8 cellular contexts compared by ENCODE assay signal in genomic region chr1:206809504-206810084, GRCh38. TPM values are rescaled to one million over a fixed set of nuclear protein-coding genes. Genes with fewer than 3 reads are reported as not detected.
A peak's percentile ranks its signal among the peaks of the same experiment; 100 is the strongest.
DNase-seq lines count a peak whose midpoint lies in the region; ATAC-seq lines count a peak whose summit lies in the region.

No MANE protein-coding gene starts in this region.

- peaks cover 2% of the 10 kb centered on the region for H3K27me3 Mint-ChIP-seq in activated CD8-positive, alpha-beta memory T cell treated with anti-CD3 and anti-CD28 coated beads, Interleukin-2, amount 10 ng/mL, durations not matched to agents 7 days and 5 days

- peak; percentile 56 for ATAC-seq in activated CD8-positive, alpha-beta memory T cell treated with anti-CD3 and anti-CD28 coated beads, Interleukin-2, amount 10 ng/mL, durations not matched to agents 7 days and 5 days
- ATAC-seq in HG03095 (IDR thresholded peaks at IDR 0.05; ENCODE audit: unreplicated experiment) (no peak), GM21576 (IDR thresholded peaks at IDR 0.05; ENCODE audit: unreplicated experiment) (no peak)

- no peak overlapping the region for H3K27ac ChIP-seq in mesenchymal stem cell (ENCODE audit: low read length, poor library complexity, severe bottlenecking)

- CTCF ChIA-PET in activated CD8-positive, alpha-beta memory T cell treated with anti-CD3 and anti-CD28 coated beads, Interleukin-2, amount 10 ng/mL, durations not matched to agents 7 days and 5 days (lab: Charles Lee) = interaction anchor here (0.6 to 15.8 kb wide), 48 partner anchors 9 to 198 kb away, joined by 3 to 488 read pairs (median 5); partner anchors contain the start of genes DYRK3, EIF2D, FCMR and IL10

- no peak overlapping the region for H3K4me3 ChIP-seq in mesenchymal stem cell (ENCODE audit: insufficient read depth in 1 of 2, low read depth in 1 of 2, low read length in 2 of 2)

- H4K8ac ChIP-seq in mesenchymal stem cell (ENCODE audit: low read length) = no peak overlapping the region

- no peak overlapping the region for H3K27ac Mint-ChIP-seq in activated CD8-positive, alpha-beta memory T cell treated with anti-CD3 and anti-CD28 coated beads, Interleukin-2, amount 10 ng/mL, durations not matched to agents 7 days and 5 days

- H3K9me3 ChIP-seq in mesenchymal stem cell (ENCODE audit: control insufficient read depth, low read length) = peaks cover 4% of the 10 kb centered on the region

- no peak overlapping the region for H3K4ac ChIP-seq in mesenchymal stem cell (ENCODE audit: low read depth in 1 of 2, low read length in 2 of 2)

- no peak overlapping the region for H3K14ac ChIP-seq in mesenchymal stem cell (ENCODE audit: low read length in 2 of 2)

- H3K27me3 ChIP-seq in mesenchymal stem cell (ENCODE audit: control insufficient read depth in 1 of 2, insufficient read depth in 1 of 2, low read length in 2 of 2) = peaks cover 10 to 20% of the 10 kb centered on the region in 2 experiments

- no peak overlapping the region for H3K9ac ChIP-seq in mesenchymal stem cell (ENCODE audit: low read length)

- no peaks in the 10 kb centered on the region for H3K36me3 ChIP-seq in mesenchymal stem cell (ENCODE audit: control insufficient read depth in 1 of 2, insufficient read depth in 2 of 2, low read depth in 1 of 2, low read length in 2 of 2)

- peaks cover 14% of the 10 kb centered on the region for H3K9me3 Mint-ChIP-seq in activated CD8-positive, alpha-beta memory T cell treated with anti-CD3 and anti-CD28 coated beads, Interleukin-2, amount 10 ng/mL, durations not matched to agents 7 days and 5 days (ENCODE audit: low read depth)

- no peak overlapping the region for H2BK120ac ChIP-seq in mesenchymal stem cell (ENCODE audit: low read depth, low read length)

- no peak overlapping the region for H3K23ac ChIP-seq in mesenchymal stem cell (ENCODE audit: low read length in 2 of 2)

- H3K4me1 ChIP-seq in mesenchymal stem cell (ENCODE audit: control insufficient read depth, insufficient read depth, low read depth, low read length) = no peaks in the 10 kb centered on the region

- no peak overlapping the region for H2AK5ac ChIP-seq in mesenchymal stem cell (ENCODE audit: low read length, severe bottlenecking)

- whole genome bisulfite sequencing in mesenchymal stem cell = 66% methylated on average over 2 of the region's 4 CpGs

- peaks cover 22% of the 10 kb centered on the region for H3K36me3 Mint-ChIP-seq in activated CD8-positive, alpha-beta memory T cell treated with anti-CD3 and anti-CD28 coated beads, Interleukin-2, amount 10 ng/mL, durations not matched to agents 7 days and 5 days

- no peak overlapping the region for H3K18ac ChIP-seq in mesenchymal stem cell (ENCODE audit: low read depth in 1 of 2, low read length in 2 of 2)

- H2BK5ac ChIP-seq in mesenchymal stem cell (ENCODE audit: low read depth, low read length, poor library complexity, severe bottlenecking) = no peak overlapping the region

- no peak overlapping the region for H3K4me3 Mint-ChIP-seq in activated CD8-positive, alpha-beta memory T cell treated with anti-CD3 and anti-CD28 coated beads, Interleukin-2, amount 10 ng/mL, durations not matched to agents 7 days and 5 days

- H2BK15ac ChIP-seq in mesenchymal stem cell (ENCODE audit: low read depth, poor library complexity, severe bottlenecking) = no peak overlapping the region

- peaks cover 49% of the 10 kb centered on the region for H3K4me1 Mint-ChIP-seq in activated CD8-positive, alpha-beta memory T cell treated with anti-CD3 and anti-CD28 coated beads, Interleukin-2, amount 10 ng/mL, durations not matched to agents 7 days and 5 days

- H4K91ac ChIP-seq in mesenchymal stem cell (ENCODE audit: low read length) = no peak overlapping the region

- H2BK12ac ChIP-seq in mesenchymal stem cell (ENCODE audit: low read length in 2 of 2) = no peak overlapping the region

- peak; percentile 67 for DNase-seq in activated CD8-positive, alpha-beta memory T cell treated with anti-CD3 and anti-CD28 coated beads, Interleukin-2, amount 10 ng/mL, durations not matched to agents 7 days and 5 days
- no peak for DNase-seq in activated CD8-positive, alpha-beta memory T cell treated with anti-CD3 and anti-CD28 coated beads for 24 hours
- DNase-seq in NCI-H1092 treated with DMSO at 0.1 percent for 48 hours (lab: John Stamatoyannopoulos, UW) (peak; percentile 46), amniotic epithelial cell (ENCODE audit: low read depth) (peak; percentile 52), mesenchymal stem cell (peak; percentile 43), NCI-H2081 (lab: John Stamatoyannopoulos, UW) (no peak)

- H2AFZ ChIP-seq in mesenchymal stem cell (ENCODE audit: low read depth, low read length) = no peak overlapping the region

- no peaks in the 10 kb centered on the region for H3K79me1 ChIP-seq in mesenchymal stem cell (replicated peaks; ENCODE audit: low read length, poor library complexity, severe bottlenecking)

- no peak overlapping the region for H3K4me2 ChIP-seq in mesenchymal stem cell (ENCODE audit: low read length, poor library complexity, severe bottlenecking)

RNA-seq across cellular contexts. Expression of gene IL10, which starts 37.3 kb away (rescaled TPM):
- total RNA-seq in activated CD8-positive, alpha-beta memory T cell treated with anti-CD3 and anti-CD28 coated beads, Interleukin-2, amount 10 ng/mL, durations not matched to agents 7 days and 5 days = not detected
- 0.11 TPM for polyA plus RNA-seq in mesenchymal stem cell (2013, experiment 1 of 2)
- not detected for polyA plus RNA-seq in mesenchymal stem cell (2013, experiment 2 of 2)

RNA-seq across cellular contexts. Expression of gene IL19, which starts 39.0 kb away (rescaled TPM):
- not detected for total RNA-seq in activated CD8-positive, alpha-beta memory T cell treated with anti-CD3 and anti-CD28 coated beads, Interleukin-2, amount 10 ng/mL, durations not matched to agents 7 days and 5 days
- 0.04 TPM for polyA plus RNA-seq in mesenchymal stem cell (2013, experiment 1 of 2)
- 0.07 TPM for polyA plus RNA-seq in mesenchymal stem cell (2013, experiment 2 of 2)

RNA-seq across cellular contexts. Expression of gene IL20, which starts 55.8 kb away (rescaled TPM):
- total RNA-seq in activated CD8-positive, alpha-beta memory T cell treated with anti-CD3 and anti-CD28 coated beads, Interleukin-2, amount 10 ng/mL, durations not matched to agents 7 days and 5 days = not detected
- not detected for polyA plus RNA-seq in mesenchymal stem cell (2013, experiment 1 of 2)
- polyA plus RNA-seq in mesenchymal stem cell (2013, experiment 2 of 2) = not detected

Comparison
In these comparisons a context has a peak if more than half of its experiments do, and no peak if none do; other contexts are left out.
1. DNase-seq: peak in activated CD8-positive, alpha-beta memory T cell treated with anti-CD3 and anti-CD28 coated beads, Interleukin-2, amount 10 ng/mL, durations not matched to agents 7 days and 5 days (single experiment), NCI-H1092 treated with DMSO at 0.1 percent for 48 hours (single experiment), amniotic epithelial cell (single experiment) and mesenchymal stem cell (single experiment); none in activated CD8-positive, alpha-beta memory T cell treated with anti-CD3 and anti-CD28 coated beads for 24 hours (single experiment) and NCI-H2081 (0 of 2).